Comparison of ENCODE assay signal across 26 cellular contexts in genomic region chr14:74480051-74480450, GRCh38. TPM values are rescaled to one million over a fixed set of nuclear protein-coding genes. Genes with fewer than 3 reads are reported as not detected.
DNase-seq lines count a peak whose midpoint lies in the region; ATAC-seq, FAIRE-seq and TF ChIP-seq lines count a peak whose summit lies in the region.
"Had no signal": no experiment of that assay in that cellular context is flagged by ENCODE, and none has a peak within 500 bp of the region (broad histone marks: within the 10 kb centered on the region; RNA-seq: fewer than 3 reads in every experiment).

No MANE protein-coding gene starts in this region.

- TF ChIP-seq CTCF in Calu3 (IDR thresholded peaks at IDR 0.05; ENCODE audit: unreplicated experiment) (no peak), IMR-90 (conservative IDR thresholded peaks at IDR 0.05; ENCODE audit: low read depth, low read length) (no peak), endothelial cell of umbilical vein (IDR thresholded peaks at IDR 0.05; ENCODE audit: extremely low read depth in 1 of 2, insufficient read depth in 1 of 2, low read depth in 1 of 2, low read length in 2 of 2) (no peak), vagina (IDR thresholded peaks at IDR 0.05) (no peak)

- no peak overlapping the region for H2BK12ac ChIP-seq in neuronal stem cell (ENCODE audit: low read length)

- dilution Hi-C loops in IMR-90 (cut with HindIII; ENCODE audit: low sequenced_read_pairs, unreplicated experiment) (no loop called here), endothelial cell of umbilical vein (cut with MboI; ENCODE audit: extremely low pct_ligation_motif_present, low sequenced_read_pairs) (no loop called here)

- DNase-seq in Calu3 (no peak), IMR-90 (peak; percentile 31), endothelial cell of umbilical vein (ENCODE audit: low read depth, low spot score) (no peak), neuronal stem cell (ENCODE audit: low spot score) (no peak), vagina (ENCODE audit: extremely low spot score in 2 of 2) (no peak), NCI-H82 treated with DMSO at 0.1 percent for 48 hours (lab: John Stamatoyannopoulos, UW; ENCODE audit: unreplicated experiment) (no peak)
- no peak for DNase-seq in activated CD8-positive, alpha-beta memory T cell treated with anti-CD3 and anti-CD28 coated beads for 24 hours
- DNase-seq: CD4-positive, CD25-positive, alpha-beta regulatory T cell; DND-41; MM.1S; NCI-H1048; NCI-H1417 treated with DMSO at 0.1 percent for 48 hours; NCI-H187 treated with DMSO at 0.1 percent for 48 hours; NCI-H2107; NCI-H2227 treated with DMSO at 0.1 percent for 48 hours; NCI-H510A; NCI-H82; OCI-M1 had no signal

- no peak for ATAC-seq in IMR-90 (ENCODE audit: low read depth)
- ATAC-seq: GM23338, K562, Right ventricle myocardium inferior had no signal

- no peaks in the 10 kb centered on the region for H3K36me3 Mint-ChIP-seq in Calu3 (ENCODE audit: insufficient read depth, unreplicated experiment)

- H3K27me3 Mint-ChIP-seq in Calu3 (ENCODE audit: unreplicated experiment): no peaks in the 10 kb centered on the region
- H3K27me3 Mint-ChIP-seq: CD4-positive, CD25-positive, alpha-beta regulatory T cell had no signal

- no peak overlapping the region for H3K4ac ChIP-seq in IMR-90 (ENCODE audit: low read depth, low read length)
- no peak overlapping the region for H3K4ac ChIP-seq in neuronal stem cell (ENCODE audit: low read length)

- no peak overlapping the region for H2BK5ac ChIP-seq in IMR-90 (ENCODE audit: low read depth, low read length, poor library complexity, severe bottlenecking)
- no peak overlapping the region for H2BK5ac ChIP-seq in neuronal stem cell (ENCODE audit: low read length)

- no peak for TF ChIP-seq RAD21 in IMR-90 (IDR thresholded peaks at IDR 0.05; ENCODE audit: low read length)

- H3K23ac ChIP-seq in IMR-90 (ENCODE audit: low read depth, low read length) (no peak overlapping the region), neuronal stem cell (ENCODE audit: low read depth, low read length, poor library complexity) (no peak overlapping the region)

- no peak overlapping the region for H2BK20ac ChIP-seq in IMR-90 (ENCODE audit: low read depth, low read length)

- H4K91ac ChIP-seq in IMR-90 (ENCODE audit: insufficient read depth, low read depth, low read length) (no peak overlapping the region), neuronal stem cell (ENCODE audit: low read depth, low read length, poor library complexity) (no peak overlapping the region)

- H4K20me1 ChIP-seq in IMR-90 (ENCODE audit: insufficient read depth, low read length) (no peaks in the 10 kb centered on the region), endothelial cell of umbilical vein (replicated peaks; ENCODE audit: control insufficient read depth, extremely low read depth, insufficient read depth, low read length) (no peaks in the 10 kb centered on the region)

- no peak overlapping the region for H3K4me3 Mint-ChIP-seq in Calu3 (ENCODE audit: low read depth, unreplicated experiment)
- H3K4me3 Mint-ChIP-seq: CD4-positive, CD25-positive, alpha-beta regulatory T cell; GM23338 had no signal

- no peak overlapping the region for H3K18ac ChIP-seq in IMR-90 (ENCODE audit: low read depth, low read length)
- H3K18ac ChIP-seq in neuronal stem cell (ENCODE audit: low read length): no peak overlapping the region

- 100% methylated on average over 2 of the region's 4 CpGs; no CpG with 5 or more reads in 1 of the 2 experiments for WGBS in IMR-90 (ENCODE audit: extremely low coverage in 2 of 2, insufficient read length in 1 of 2), 2 experiments
- no CpG with 5 or more reads among the region's 4 CpGs for WGBS in neuronal stem cell (ENCODE audit: extremely low coverage in 2 of 2, insufficient read length in 2 of 2, insufficient replicate concordance in 1 of 2), 2 donors

- no peak overlapping the region for H2AK5ac ChIP-seq in IMR-90 (ENCODE audit: low read depth, low read length)
- no peak overlapping the region for H2AK5ac ChIP-seq in neuronal stem cell (ENCODE audit: low read depth, low read length)

- no peak overlapping the region for H2AK9ac ChIP-seq in IMR-90 (replicated peaks; ENCODE audit: low read depth, low read length, poor library complexity)

- POLR2A ChIA-PET in IMR-90 (lab: Charles Lee; ENCODE audit: unreplicated experiment) (no interaction called here), endothelial cell of umbilical vein (lab: Charles Lee) (no interaction called here)

- H3K79me2 ChIP-seq in endothelial cell of umbilical vein (ENCODE audit: control insufficient read depth, insufficient read depth, low read length): no peaks in the 10 kb centered on the region

- no peak for FAIRE-seq in endothelial cell of umbilical vein (lab: Jason Lieb, UNC)
- FAIRE-seq: GM12891, K562 had no signal

- H4K8ac ChIP-seq in IMR-90 (ENCODE audit: low read depth in 2 of 2, low read length in 2 of 2): no peak overlapping the region
- no peak overlapping the region for H4K8ac ChIP-seq in neuronal stem cell (ENCODE audit: low read depth, low read length)

- no peak overlapping the region for H3K27ac Mint-ChIP-seq in Calu3 (ENCODE audit: unreplicated experiment)
- H3K27ac Mint-ChIP-seq: CD4-positive, CD25-positive, alpha-beta regulatory T cell; GM23338 had no signal

- no peak overlapping the region for H3K56ac ChIP-seq in IMR-90 (ENCODE audit: extremely low read depth, insufficient read depth, low read length)

- intact Hi-C loops in Calu3 (cut with micrococcal nuclease; ENCODE audit: unreplicated experiment): no loop called here
- intact Hi-C loops in IMR-90 (cut with micrococcal nuclease): no loop called here
- intact Hi-C loops in endothelial cell of umbilical vein (cut with micrococcal nuclease): no loop called here
- intact Hi-C loops in vagina (cut with DNase I): no loop called here

- no peak overlapping the region for H3K9ac ChIP-seq in IMR-90 (ENCODE audit: low read depth, low read length)
- H3K9ac ChIP-seq in endothelial cell of umbilical vein (replicated peaks; ENCODE audit: extremely low read depth, insufficient read depth, low read length): no peak overlapping the region
- peak overlapping the region; percentile 61 for H3K9ac ChIP-seq in neuronal stem cell (ENCODE audit: low read depth, low read length, poor library complexity)

- H3K9me3 Mint-ChIP-seq in Calu3 (ENCODE audit: low read depth, unreplicated experiment): no peaks in the 10 kb centered on the region
- H3K9me3 Mint-ChIP-seq: CD4-positive, CD25-positive, alpha-beta regulatory T cell; GM23338 had no signal

- H3K79me1 ChIP-seq in IMR-90 (ENCODE audit: low read depth in 1 of 2, low read length in 2 of 2) (no peaks in the 10 kb centered on the region; a peak in 1 of 4 replicates), neuronal stem cell (ENCODE audit: low read depth, low read length) (no peaks in the 10 kb centered on the region)

- H3K4me3 ChIP-seq in IMR-90 (ENCODE audit: insufficient read depth, low read depth, low read length): no peak overlapping the region
- H3K4me3 ChIP-seq in endothelial cell of umbilical vein (replicated peaks in 1 of 3; ENCODE audit: insufficient read depth in 1 of 3, low read depth in 1 of 3, low read length in 3 of 3): no peak overlapping the region
- H3K4me3 ChIP-seq in neuronal stem cell (ENCODE audit: low read length in 2 of 2): no peak overlapping the region
- no peak overlapping the region for H3K4me3 ChIP-seq in vagina
- H3K4me3 ChIP-seq: GM23338, HAP-1, K562, SJSA1 had no signal

- no peak overlapping the region for H4K5ac ChIP-seq in IMR-90 (ENCODE audit: low read depth, low read length)

- H3K4me1 ChIP-seq in IMR-90 (ENCODE audit: control insufficient read depth, insufficient read depth, low read length): peaks cover 11% of the 10 kb centered on the region
- peaks cover 5% of the 10 kb centered on the region for H3K4me1 ChIP-seq in endothelial cell of umbilical vein (ENCODE audit: control insufficient read depth, extremely low read depth, insufficient read depth, low read length)
- H3K4me1 ChIP-seq in neuronal stem cell (ENCODE audit: control insufficient read depth in 2 of 2, insufficient read depth in 1 of 2, low read depth in 1 of 2, low read length in 2 of 2): peaks cover 9 to 17% of the 10 kb centered on the region in 2 donors
- H3K4me1 ChIP-seq in vagina: no peaks in the 10 kb centered on the region
- H3K4me1 ChIP-seq: HAP-1, SJSA1 had no signal

- peaks cover 5% of the 10 kb centered on the region; the same call in 1 of the 2 replicates for H3K9me1 ChIP-seq in IMR-90 (ENCODE audit: insufficient read depth, low read length)
- no peaks in the 10 kb centered on the region for H3K9me1 ChIP-seq in endothelial cell of umbilical vein (replicated peaks; ENCODE audit: control insufficient read depth, extremely low read depth, insufficient read depth, low read length)

- TF ChIP-seq POLR2A in IMR-90 (IDR thresholded peaks at IDR 0.05; ENCODE audit: low read depth, low read length): no peak
- no peak for TF ChIP-seq POLR2A in endothelial cell of umbilical vein (IDR thresholded peaks at IDR 0.05; ENCODE audit: low read depth, low read length)
- no peak for TF ChIP-seq POLR2A in vagina (IDR thresholded peaks at IDR 0.05)

- H3K36me3 ChIP-seq in IMR-90 (ENCODE audit: control insufficient read depth, insufficient read depth, low read length) (peaks cover 16% of the 10 kb centered on the region), endothelial cell of umbilical vein (ENCODE audit: control insufficient read depth in 2 of 2, extremely low read depth in 1 of 2, insufficient read depth in 2 of 2, low read length in 2 of 2) (peaks cover 14 to 16% of the 10 kb centered on the region in 2 experiments), neuronal stem cell (replicated peaks in 1 of 2; ENCODE audit: control insufficient read depth in 2 of 2, insufficient read depth in 2 of 2, low read length in 2 of 2) (peaks cover 21 to 62% of the 10 kb centered on the region in 2 donors), vagina (peaks cover 0 to 64% of the 10 kb centered on the region in 2 donors)

- H3K14ac ChIP-seq in IMR-90 (replicated peaks; ENCODE audit: low read depth, low read length): no peak overlapping the region
- no peak overlapping the region for H3K14ac ChIP-seq in neuronal stem cell (ENCODE audit: low read length)

- in situ Hi-C loops in IMR-90 (cut with MboI; ENCODE audit: low sequenced_read_pairs): no loop called here

- H3K4me2 ChIP-seq in IMR-90 (ENCODE audit: low read depth, low read length) (no peak overlapping the region), endothelial cell of umbilical vein (ENCODE audit: insufficient read depth, low read length) (no peak overlapping the region), neuronal stem cell (ENCODE audit: insufficient read depth, low read length, poor library complexity, severe bottlenecking) (no peak overlapping the region)
- H3K4me2 ChIP-seq: GM23338 had no signal

- BruUV-seq in Calu3 (replicated peaks; lab: Mats Ljungman, UMichigan) (TSS peak; percentile 19), IMR-90 (replicated peaks; lab: Mats Ljungman, UMichigan) (no TSS peak), endothelial cell of umbilical vein (replicated peaks; lab: Mats Ljungman, UMichigan) (TSS peak; percentile 55)

- CTCF ChIA-PET in Calu3 (lab: Charles Lee) (no interaction called here), IMR-90 (lab: Yijun Ruan, JAX) (interaction anchor here (0.6 to 0.7 kb wide), 4 partner anchors 22 to 316 kb away, joined by 3 to 5 read pairs (median 3); no protein-coding TSS in a partner anchor), endothelial cell of umbilical vein (lab: Charles Lee) (interaction anchor here (1.0 to 4.3 kb wide), 8 partner anchors 21 to 186 kb away, joined by 3 to 55 read pairs (median 12); no protein-coding TSS in a partner anchor)

- H2AFZ ChIP-seq in IMR-90 (replicated peaks; ENCODE audit: low read length, poor library complexity) (no peak overlapping the region), endothelial cell of umbilical vein (ENCODE audit: low read depth, low read length) (no peak overlapping the region), neuronal stem cell (ENCODE audit: low read length) (no peak overlapping the region)
- H2AFZ ChIP-seq: GM23338 had no signal

- H3K9me3 ChIP-seq in IMR-90 (ENCODE audit: control insufficient read depth, insufficient read depth, low read length) (no peaks in the 10 kb centered on the region), endothelial cell of umbilical vein (replicated peaks; ENCODE audit: control insufficient read depth, insufficient read depth, low read length) (no peaks in the 10 kb centered on the region), neuronal stem cell (replicated peaks in 1 of 2; ENCODE audit: control insufficient read depth in 2 of 2, insufficient read depth in 1 of 2, low read depth in 1 of 2, low read length in 2 of 2) (no peaks in the 10 kb centered on the region), vagina (no peaks in the 10 kb centered on the region)
- H3K9me3 ChIP-seq: HAP-1, SJSA1 had no signal

- H2BK120ac ChIP-seq in IMR-90 (ENCODE audit: low read depth, low read length): no peak overlapping the region
- no peak overlapping the region for H2BK120ac ChIP-seq in neuronal stem cell (ENCODE audit: low read depth, low read length)

- no peaks in the 10 kb centered on the region for H3K4me1 Mint-ChIP-seq in Calu3 (ENCODE audit: low read depth, unreplicated experiment)
- H3K4me1 Mint-ChIP-seq: CD4-positive, CD25-positive, alpha-beta regulatory T cell had no signal

- H3K27ac ChIP-seq in IMR-90 (ENCODE audit: insufficient read depth, low read length) (no peak overlapping the region), endothelial cell of umbilical vein (ENCODE audit: insufficient read depth, low read depth, low read length) (no peak overlapping the region), neuronal stem cell (replicated peaks; ENCODE audit: low read length) (no peak overlapping the region), vagina (no peak overlapping the region)
- H3K27ac ChIP-seq: SJSA1 had no signal

- H3K27me3 ChIP-seq in IMR-90 (ENCODE audit: control insufficient read depth, insufficient read depth, low read length) (no peaks in the 10 kb centered on the region), endothelial cell of umbilical vein (ENCODE audit: control insufficient read depth in 2 of 2, insufficient read depth in 2 of 2, low read length in 2 of 2) (no peaks in the 10 kb centered on the region), neuronal stem cell (ENCODE audit: control insufficient read depth in 3 of 3, insufficient read depth in 3 of 3, low read depth in 1 of 3, low read length in 3 of 3) (no peaks in the 10 kb centered on the region), vagina (no peaks in the 10 kb centered on the region)
- H3K27me3 ChIP-seq: SJSA1 had no signal

- H2BK15ac ChIP-seq in IMR-90 (ENCODE audit: low read depth, low read length): no peak overlapping the region
- no peak overlapping the region for H2BK15ac ChIP-seq in neuronal stem cell (ENCODE audit: low read length)

RNA-seq across cellular contexts. Expression of gene NPC2, which starts 13.1 kb away (rescaled TPM):
- total RNA-seq in Calu3 (2022) (122 and 142 TPM in 2 replicates), IMR-90 (2012; rRNA removed) (123 and 210 TPM in 2 replicates), endothelial cell of umbilical vein (203 and 238 TPM in 2 replicates), vagina (165 TPM)
- polyA plus RNA-seq in IMR-90 (2012; rRNA removed) (272 and 273 TPM in 2 replicates), endothelial cell of umbilical vein (405 and 406 TPM in 2 replicates)
- 197 and 369 TPM in 2 replicates for polyA plus RNA-seq in IMR-90 (2012; cell fraction: cytosol; rRNA removed)
- 66.2 and 72.0 TPM in 2 replicates for polyA plus RNA-seq in IMR-90 (2012; cell fraction: nucleus; rRNA removed; ENCODE audit: low replicate concordance)
- polyA plus RNA-seq in endothelial cell of umbilical vein (2011; cell fraction: cytosol; rRNA removed): 757 and 765 TPM in 2 replicates
- 162 and 233 TPM in 2 replicates for polyA plus RNA-seq in endothelial cell of umbilical vein (2011; cell fraction: nucleus; rRNA removed)
- 431 and 445 TPM in 2 replicates for polyA plus RNA-seq in endothelial cell of umbilical vein (2012)
- polyA minus RNA-seq in endothelial cell of umbilical vein: 228 and 317 TPM in 2 replicates
- 31.7 TPM for polyA minus RNA-seq in endothelial cell of umbilical vein (2011; cell fraction: cytosol; rRNA and poly(A)+ RNA removed)
- polyA minus RNA-seq in endothelial cell of umbilical vein (2011; cell fraction: nucleus; rRNA and poly(A)+ RNA removed): 43.1 and 61.9 TPM in 2 replicates
- polyA plus RNA-seq in neuronal stem cell (2013, experiment 1 of 2): 596 TPM
- 610 TPM for polyA plus RNA-seq in neuronal stem cell (2013, experiment 2 of 2)

RNA-seq across cellular contexts. Expression of gene ISCA2, which starts 13.5 kb away (rescaled TPM):
- total RNA-seq in Calu3 (2022) (23.7 and 26.9 TPM in 2 replicates), IMR-90 (2012; rRNA removed) (5.4 and 9.2 TPM in 2 replicates), endothelial cell of umbilical vein (21.7 and 22.6 TPM in 2 replicates), vagina (26.0 TPM)
- polyA plus RNA-seq in IMR-90 (2012; rRNA removed) (25.7 and 25.8 TPM in 2 replicates), endothelial cell of umbilical vein (25.7 and 29.6 TPM in 2 replicates)
- 2.7 and 5.1 TPM in 2 replicates for polyA plus RNA-seq in IMR-90 (2012; cell fraction: cytosol; rRNA removed)
- polyA plus RNA-seq in IMR-90 (2012; cell fraction: nucleus; rRNA removed; ENCODE audit: low replicate concordance): 1.3 and 5.5 TPM in 2 replicates
- 29.9 and 30.6 TPM in 2 replicates for polyA plus RNA-seq in endothelial cell of umbilical vein (2011; cell fraction: cytosol; rRNA removed)
- 11.3 and 13.2 TPM in 2 replicates for polyA plus RNA-seq in endothelial cell of umbilical vein (2011; cell fraction: nucleus; rRNA removed)
- 13.3 and 17.7 TPM in 2 replicates for polyA plus RNA-seq in endothelial cell of umbilical vein (2012)
- polyA minus RNA-seq in endothelial cell of umbilical vein: 5.1 and 5.4 TPM in 2 replicates
- 3.7 TPM for polyA minus RNA-seq in endothelial cell of umbilical vein (2011; cell fraction: cytosol; rRNA and poly(A)+ RNA removed)
- polyA minus RNA-seq in endothelial cell of umbilical vein (2011; cell fraction: nucleus; rRNA and poly(A)+ RNA removed): 2.6 and 4.0 TPM in 2 replicates
- 60.9 TPM for polyA plus RNA-seq in neuronal stem cell (2013, experiment 1 of 2)
- 63.2 TPM for polyA plus RNA-seq in neuronal stem cell (2013, experiment 2 of 2)

RNA-seq across cellular contexts. Expression of gene SYNDIG1L, which starts 54.0 kb away (rescaled TPM):
- total RNA-seq in Calu3 (2022): not detected in 2 replicates
- not detected in 2 replicates for total RNA-seq in IMR-90 (2012; rRNA removed)
- polyA plus RNA-seq in IMR-90 (2012; rRNA removed): not detected in 2 replicates
- not detected in 2 replicates for polyA plus RNA-seq in IMR-90 (2012; cell fraction: cytosol; rRNA removed)
- polyA plus RNA-seq in IMR-90 (2012; cell fraction: nucleus; rRNA removed; ENCODE audit: low replicate concordance): 0.02 TPM in 1 of 2 replicates, not detected in the other
- not detected in 2 replicates for total RNA-seq in endothelial cell of umbilical vein
- not detected in 2 replicates for polyA plus RNA-seq in endothelial cell of umbilical vein
- 0.04 TPM in 1 of 2 replicates, not detected in the other for polyA plus RNA-seq in endothelial cell of umbilical vein (2011; cell fraction: cytosol; rRNA removed)
- 0.07 TPM in 1 of 2 replicates, not detected in the other for polyA plus RNA-seq in endothelial cell of umbilical vein (2011; cell fraction: nucleus; rRNA removed)
- polyA plus RNA-seq in endothelial cell of umbilical vein (2012): not detected in 2 replicates
- not detected in 2 replicates for polyA minus RNA-seq in endothelial cell of umbilical vein
- not detected for polyA minus RNA-seq in endothelial cell of umbilical vein (2011; cell fraction: cytosol; rRNA and poly(A)+ RNA removed)
- polyA minus RNA-seq in endothelial cell of umbilical vein (2011; cell fraction: nucleus; rRNA and poly(A)+ RNA removed): not detected in 2 replicates
- 1.8 TPM for polyA plus RNA-seq in neuronal stem cell (2013, experiment 1 of 2)
- polyA plus RNA-seq in neuronal stem cell (2013, experiment 2 of 2): 1.7 TPM
- total RNA-seq in vagina: not detected
- total RNA-seq: CD4-positive, CD25-positive, alpha-beta regulatory T cell; K562; LHCN-M2; Right ventricle myocardium inferior; SJSA1 had no signal
- polyA plus RNA-seq: BJ; CD4-positive, CD25-positive, alpha-beta regulatory T cell; K562 had no signal
